11 cellular contexts compared by ENCODE assay signal in the genomic region with DNA sequence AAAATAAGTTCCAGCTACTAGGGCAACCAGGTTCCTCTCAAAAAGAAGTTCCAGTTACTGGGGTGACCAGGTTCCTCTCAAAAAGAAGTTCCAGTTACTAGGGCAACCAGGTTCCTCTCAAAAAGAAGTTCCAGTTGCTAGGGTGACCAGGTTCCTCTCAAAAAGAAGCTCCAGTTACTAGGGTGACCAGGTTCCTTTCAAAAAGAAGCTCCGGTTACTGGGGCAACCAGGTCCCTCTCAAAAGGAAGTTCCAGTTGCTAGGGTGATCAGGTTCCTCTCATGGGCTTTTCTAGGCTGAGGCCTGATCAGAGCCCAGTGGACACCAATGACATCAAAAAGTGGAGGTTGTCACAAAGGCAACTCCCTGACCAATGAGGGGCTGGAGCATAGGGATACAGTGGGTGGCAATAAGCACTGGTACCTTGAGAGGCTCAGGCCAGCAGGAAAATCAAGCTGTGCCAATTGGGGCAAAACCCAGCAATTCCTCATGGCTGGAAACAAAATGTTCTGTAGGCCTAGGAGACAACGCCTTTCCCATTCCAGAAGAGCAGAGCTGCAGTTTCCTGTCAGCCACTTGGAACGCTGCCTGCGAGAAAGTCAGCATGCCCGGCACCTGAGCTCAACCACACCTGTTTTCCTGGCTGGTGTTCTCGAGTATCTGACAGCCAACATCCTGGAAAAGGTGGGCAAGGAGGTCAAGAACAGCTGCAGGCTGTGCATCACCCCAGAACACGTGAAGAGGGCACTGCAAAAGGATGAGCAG. TPM values are rescaled to one million over a fixed set of nuclear protein-coding genes. Genes with fewer than 3 reads are reported as not detected.
DNase-seq lines count a peak whose midpoint lies in the region; ATAC-seq and TF ChIP-seq lines count a peak whose summit lies in the region.
"Had no signal": no experiment of that assay in that cellular context is flagged by ENCODE, and none has a peak within 500 bp of the region (broad histone marks: within the 10 kb centered on the region; RNA-seq: fewer than 3 reads in every experiment).

No MANE protein-coding gene starts in this region.

- H3K4me2 ChIP-seq in Karpas-422 (ENCODE audit: low read depth, low read length, poor library complexity, severe bottlenecking): no peak overlapping the region
- peak overlapping the region; percentile 12 for H3K4me2 ChIP-seq in mammary epithelial cell (ENCODE audit: insufficient read depth, low read depth, low read length)

- no peak for TF ChIP-seq CTCF in mammary epithelial cell (conservative IDR thresholded peaks at IDR 0.05 in 1 of 2, IDR thresholded peaks at IDR 0.05 in 1 of 2; ENCODE audit: extremely low read depth in 1 of 2, insufficient read depth in 1 of 2, low read depth in 1 of 2, low read length in 2 of 2)
- TF ChIP-seq CTCF in upper lobe of right lung (IDR thresholded peaks at IDR 0.05): no peak

- CTCF ChIA-PET in activated naive CD4-positive, alpha-beta T cell treated with anti-CD3 and anti-CD28 coated beads for 36 hours (lab: Charles Lee): no interaction called here
- CTCF ChIA-PET in mammary epithelial cell (lab: Charles Lee; ENCODE audit: low non-redundant PET): no interaction called here

- H3K27me3 Mint-ChIP-seq in activated naive CD4-positive, alpha-beta T cell treated with anti-CD3 and anti-CD28 coated beads for 36 hours (ENCODE audit: low read depth): no peaks in the 10 kb centered on the region

- dilution Hi-C loops in mammary epithelial cell (cut with HindIII; ENCODE audit: low sequenced_read_pairs): no loop called here

- H3K9ac ChIP-seq in Karpas-422 (ENCODE audit: low read length) (no peak overlapping the region), mammary epithelial cell (ENCODE audit: insufficient read depth, low read length) (no peak overlapping the region)

- ATAC-seq in upper lobe of right lung: peak; percentile 59
- no peak for ATAC-seq in HG02884 (IDR thresholded peaks at IDR 0.05; ENCODE audit: unreplicated experiment)

- in situ Hi-C loops in mammary epithelial cell (cut with MboI; ENCODE audit: low sequenced_read_pairs in 2 of 2): no loop called here

- H3K4me1 Mint-ChIP-seq in activated naive CD4-positive, alpha-beta T cell treated with anti-CD3 and anti-CD28 coated beads for 36 hours (ENCODE audit: low read depth): no peaks in the 10 kb centered on the region
- H3K4me1 Mint-ChIP-seq: CD8-positive, alpha-beta memory T cell had no signal

- no peaks in the 10 kb centered on the region for H3K36me3 Mint-ChIP-seq in activated naive CD4-positive, alpha-beta T cell treated with anti-CD3 and anti-CD28 coated beads for 36 hours (ENCODE audit: low read depth)
- H3K36me3 Mint-ChIP-seq: CD8-positive, alpha-beta memory T cell had no signal

- H3K27me3 ChIP-seq in Karpas-422 (ENCODE audit: low read length) (no peaks in the 10 kb centered on the region), mammary epithelial cell (ENCODE audit: insufficient read depth, low read length) (no peaks in the 10 kb centered on the region), upper lobe of right lung (no peaks in the 10 kb centered on the region)

- H3K4me3 Mint-ChIP-seq in activated naive CD4-positive, alpha-beta T cell treated with anti-CD3 and anti-CD28 coated beads for 36 hours: no peak overlapping the region
- H3K4me3 Mint-ChIP-seq: CD8-positive, alpha-beta memory T cell; dendritic cell treated with granulocyte-macrophage colony-stimulating factor and Interleukin-4, amounts not matched to agents 40 ng/mL and 50 ng/mL, for 4 days had no signal

- H3K4me3 ChIP-seq in Karpas-422 (ENCODE audit: low read length): no peak overlapping the region
- no peak overlapping the region for H3K4me3 ChIP-seq in mammary epithelial cell (replicated peaks in 1 of 3; ENCODE audit: insufficient read depth in 1 of 3, low read depth in 2 of 3, low read length in 3 of 3)
- H3K4me3 ChIP-seq in upper lobe of right lung: no peak overlapping the region

- H3K4me1 ChIP-seq in Karpas-422 (ENCODE audit: low read length) (peaks cover 5% of the 10 kb centered on the region), mammary epithelial cell (ENCODE audit: insufficient read depth, low read length) (peaks cover 26% of the 10 kb centered on the region), upper lobe of right lung (no peaks in the 10 kb centered on the region)

- no TSS peak for BruUV-seq in mammary epithelial cell (replicated peaks; lab: Mats Ljungman, UMichigan)

- WGBS in mammary epithelial cell (ENCODE audit: low coverage, missing lambda C conversion rate): 36% methylated on average over 6 of the region's 7 CpGs

- H3K36me3 ChIP-seq in Karpas-422 (ENCODE audit: insufficient read depth, low read length) (no peaks in the 10 kb centered on the region), mammary epithelial cell (ENCODE audit: insufficient read depth, low read length) (no peaks in the 10 kb centered on the region), upper lobe of right lung (no peaks in the 10 kb centered on the region)

- no peaks in the 10 kb centered on the region for H3K9me3 ChIP-seq in Karpas-422 (ENCODE audit: low read length)
- no peaks in the 10 kb centered on the region for H3K9me3 ChIP-seq in mammary epithelial cell (replicated peaks; ENCODE audit: insufficient read depth, low read length)
- no peaks in the 10 kb centered on the region for H3K9me3 ChIP-seq in upper lobe of right lung

- H3K27ac ChIP-seq in Karpas-422 (ENCODE audit: low read length) (no peak overlapping the region), mammary epithelial cell (ENCODE audit: insufficient read depth, low read depth, low read length) (peak overlapping the region; percentile 26), upper lobe of right lung (no peak overlapping the region)
- H3K27ac ChIP-seq: VCaP had no signal

- H3K79me2 ChIP-seq in Karpas-422 (ENCODE audit: low read length) (no peaks in the 10 kb centered on the region), mammary epithelial cell (ENCODE audit: insufficient read depth, low read length) (no peaks in the 10 kb centered on the region)

- DNase-seq in activated naive CD4-positive, alpha-beta T cell treated with anti-CD3 and anti-CD28 coated beads for 36 hours: peak; percentile 14
- DNase-seq in activated naive CD4-positive, alpha-beta T cell (lab: John Stamatoyannopoulos, UW): no peak
- DNase-seq in Karpas-422: peak; percentile 93
- peak; percentile 60 for DNase-seq in mammary epithelial cell
- DNase-seq in upper lobe of right lung: peak; percentile 68
- DNase-seq in SHP77 (lab: John Stamatoyannopoulos, UW): no peak
- DNase-seq in T-helper 9 cell: no peak

- intact Hi-C loops in activated naive CD4-positive, alpha-beta T cell treated with anti-CD3 and anti-CD28 coated beads for 36 hours (cut with micrococcal nuclease): no loop called here
- intact Hi-C loops in mammary epithelial cell (cut with micrococcal nuclease) (no loop called here), upper lobe of right lung (cut with DNase I) (no loop called here)

- H2AFZ ChIP-seq in Karpas-422 (ENCODE audit: low read length) (no peak overlapping the region), mammary epithelial cell (ENCODE audit: low read depth, low read length) (peak overlapping the region; percentile 53)

- H4K20me1 ChIP-seq in Karpas-422 (ENCODE audit: insufficient read depth, low read depth, low read length): no peaks in the 10 kb centered on the region
- no peaks in the 10 kb centered on the region for H4K20me1 ChIP-seq in mammary epithelial cell (ENCODE audit: insufficient read depth, low read length)

- no peak overlapping the region for H3K27ac Mint-ChIP-seq in activated naive CD4-positive, alpha-beta T cell treated with anti-CD3 and anti-CD28 coated beads for 36 hours
- H3K27ac Mint-ChIP-seq: CD8-positive, alpha-beta memory T cell; dendritic cell treated with granulocyte-macrophage colony-stimulating factor and Interleukin-4, amounts not matched to agents 40 ng/mL and 50 ng/mL, for 4 days had no signal

- H3K9me3 Mint-ChIP-seq in activated naive CD4-positive, alpha-beta T cell treated with anti-CD3 and anti-CD28 coated beads for 36 hours: no peaks in the 10 kb centered on the region
- H3K9me3 Mint-ChIP-seq: CD8-positive, alpha-beta memory T cell; dendritic cell treated with granulocyte-macrophage colony-stimulating factor and Interleukin-4, amounts not matched to agents 40 ng/mL and 50 ng/mL, for 4 days had no signal

- H3K9me2 ChIP-seq in Karpas-422 (replicated peaks; ENCODE audit: insufficient read depth, low read length): no peaks in the 10 kb centered on the region

RNA-seq across cellular contexts. Expression of a gene that starts 12.3 kb away (rescaled TPM):
- not detected for total RNA-seq in activated naive CD4-positive, alpha-beta T cell treated with anti-CD3 and anti-CD28 coated beads for 36 hours
- total RNA-seq in Karpas-422 (2014; rRNA removed; shearing (Covaris generic); ENCODE audit: low replicate concordance): not detected in 2 replicates
- total RNA-seq in mammary epithelial cell: under 1 TPM in 1 of 2 donors, not detected in 1; under 0.01 TPM
- polyA plus RNA-seq in mammary epithelial cell: 0.46 TPM
- 7.5 TPM for polyA minus RNA-seq in mammary epithelial cell
- total RNA-seq in upper lobe of right lung: 0.46 TPM
- total RNA-seq: CD8-positive, alpha-beta memory T cell had no signal
- polyA plus RNA-seq: CD8-positive, alpha-beta memory T cell had no signal

Comparison
In these comparisons a context has a peak if more than half of its experiments do, and no peak if none do; other contexts are left out.
1. DNase-seq: peak in activated naive CD4-positive, alpha-beta T cell treated with anti-CD3 and anti-CD28 coated beads for 36 hours (single experiment), Karpas-422 (single experiment), mammary epithelial cell (single experiment) and upper lobe of right lung (single experiment); none in activated naive CD4-positive, alpha-beta T cell (0 of 4), SHP77 (0 of 2) and T-helper 9 cell (single experiment).